In the genomic region with DNA sequence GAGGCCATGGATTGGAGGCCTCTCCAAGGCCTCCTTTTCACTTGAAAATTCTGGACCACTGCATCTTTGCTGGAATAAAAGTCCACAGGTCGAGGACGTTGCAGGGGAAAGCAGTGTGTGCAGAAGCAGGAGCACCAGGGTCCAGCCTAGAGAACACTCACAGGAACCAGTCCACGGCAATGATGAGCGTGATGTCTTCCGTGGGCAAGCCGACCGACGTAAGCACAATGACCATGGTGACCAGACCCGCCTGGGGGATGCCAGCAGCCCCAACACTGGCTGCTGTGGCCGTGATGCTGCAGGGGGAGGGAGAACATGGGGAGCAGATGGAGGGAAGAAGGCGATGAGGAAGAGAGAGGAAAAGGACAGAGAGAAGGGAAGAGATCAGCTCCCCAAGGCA, we compare ENCODE assay signal across 42 cellular contexts. TPM values are rescaled to one million over a fixed set of nuclear protein-coding genes. Genes with fewer than 3 reads are reported as not detected.
"Had no signal": no experiment of that assay in that cellular context is flagged by ENCODE, and none has a peak within 500 bp of the region (broad histone marks: within the 10 kb centered on the region; RNA-seq: fewer than 3 reads in every experiment).

No MANE protein-coding gene starts in this region.

- H3K36me3 Mint-ChIP-seq: activated naive CD4-positive, alpha-beta T cell treated with anti-CD3 and anti-CD28 coated beads, Interleukin-2, amount 10 ng/mL, durations not matched to agents 7 days and 5 days; activated naive CD4-positive, alpha-beta T cell treated with anti-CD3 and anti-CD28 coated beads, Interleukin-2, amount 50 U/mL, for 24 hours; activated naive CD8-positive, alpha-beta T cell treated with anti-CD3 and anti-CD28 coated beads for 36 hours; activated naive CD8-positive, alpha-beta T cell treated with anti-CD3 and anti-CD28 coated beads, Interleukin-2, amount 10 ng/mL, durations not matched to agents 7 days and 5 days had no signal

- H3K4me1 Mint-ChIP-seq: activated naive CD4-positive, alpha-beta T cell treated with anti-CD3 and anti-CD28 coated beads, Interleukin-2, amount 10 ng/mL, durations not matched to agents 7 days and 5 days; activated naive CD4-positive, alpha-beta T cell treated with anti-CD3 and anti-CD28 coated beads, Interleukin-2, amount 50 U/mL, for 24 hours; activated naive CD8-positive, alpha-beta T cell treated with anti-CD3 and anti-CD28 coated beads for 36 hours; activated naive CD8-positive, alpha-beta T cell treated with anti-CD3 and anti-CD28 coated beads, Interleukin-2, amount 10 ng/mL, durations not matched to agents 7 days and 5 days; activated naive CD8-positive, alpha-beta T cell treated with anti-CD3 and anti-CD28 coated beads, Interleukin-2, amount 50 U/mL, for 24 hours; activated T-helper 17 cell treated with anti-CD3 and anti-CD28 coated beads, Interleukin-2, amount 50 U/mL, for 72 hours; brain; central memory CD8-positive, alpha-beta T cell had no signal

- H3K9me3 ChIP-seq: adrenal gland, ascending aorta, body of pancreas had no signal

- H3K27me3 ChIP-seq: ascending aorta, body of pancreas, brain microvascular endothelial cell, cardiac muscle cell had no signal

- H3K27ac Mint-ChIP-seq: activated naive CD4-positive, alpha-beta T cell treated with anti-CD3 and anti-CD28 coated beads for 36 hours; activated naive CD4-positive, alpha-beta T cell treated with anti-CD3 and anti-CD28 coated beads, Interleukin-2, amount 10 ng/mL, durations not matched to agents 7 days and 5 days; activated naive CD4-positive, alpha-beta T cell treated with anti-CD3 and anti-CD28 coated beads, Interleukin-2, amount 50 U/mL, for 24 hours; activated naive CD4-positive, alpha-beta T cell treated with anti-CD3 and anti-CD28 coated beads, Interleukin-2, amount 50 U/mL, for 72 hours; activated naive CD8-positive, alpha-beta T cell; activated naive CD8-positive, alpha-beta T cell treated with anti-CD3 and anti-CD28 coated beads for 36 hours; activated naive CD8-positive, alpha-beta T cell treated with anti-CD3 and anti-CD28 coated beads, Interleukin-2, amount 10 ng/mL, durations not matched to agents 7 days and 5 days; activated naive CD8-positive, alpha-beta T cell treated with anti-CD3 and anti-CD28 coated beads, Interleukin-2, amount 50 U/mL, for 24 hours; activated T-cell treated with anti-CD3 and anti-CD28 coated beads, Interleukin-2, amount 50 U/mL, for 24 hours; activated T-cell treated with anti-CD3 and anti-CD28 coated beads, Interleukin-2, amount 50 U/mL, for 72 hours; activated T-helper 1 cell treated with anti-CD3 and anti-CD28 coated beads, Interleukin-12 subunit alpha, Interleukin-12 subunit beta, Interleukin-2, Interleukin-4 antibody, amounts not matched to agents 30 ng/mL and 10 ng/mL and 1 ng/mL, durations not matched to agents 14 hours and 24 hours and 36 hours; activated T-helper 17 cell treated with anti-CD3 and anti-CD28 coated beads, Interleukin-2, amount 50 U/mL, for 72 hours; activated T-helper 2 cell treated with anti-CD3 and anti-CD28 coated beads, Interferon-gamma antibody, Interleukin-2, Interleukin-4, amounts not matched to agents 10 μg/mL and 5 μg/mL and 100 μg/mL, durations not matched to agents 14 hours and 24 hours and 36 hours; brain had no signal

- H3K4me3 ChIP-seq: adrenal gland, ascending aorta, body of pancreas, breast epithelium, cardiac muscle cell had no signal

- DNase-seq: activated effector memory CD4-positive, alpha-beta T cell treated with Interleukin-2 at 50 U/mL for 16 hours; activated gamma-delta T cell; activated gamma-delta T cell treated with Interleukin-2 at 50 U/mL for 16 hours; activated naive CD4-positive, alpha-beta T cell; activated naive CD4-positive, alpha-beta T cell treated with anti-CD3 and anti-CD28 coated beads for 36 hours; activated naive CD4-positive, alpha-beta T cell treated with anti-CD3 and anti-CD28 coated beads, Interleukin-2, amount 10 ng/mL, durations not matched to agents 7 days and 5 days; activated naive CD4-positive, alpha-beta T cell treated with anti-CD3 and anti-CD28 coated beads, Interleukin-2, amount 50 U/mL, for 16 hours; activated naive CD4-positive, alpha-beta T cell treated with Interleukin-2 at 50 U/mL for 16 hours; activated naive CD8-positive, alpha-beta T cell treated with anti-CD3 and anti-CD28 coated beads for 36 hours; activated naive CD8-positive, alpha-beta T cell treated with anti-CD3 and anti-CD28 coated beads, Interleukin-2, amount 10 ng/mL, durations not matched to agents 7 days and 5 days; activated naive CD8-positive, alpha-beta T cell treated with anti-CD3 and anti-CD28 coated beads, Interleukin-2, amount 50 U/mL, for 24 hours; activated T-cell treated with anti-CD3 and anti-CD28 coated beads for 4 hours; activated T-cell treated with anti-CD3 and anti-CD28 coated beads, Interleukin-2, amount 50 U/mL, for 1 hour; activated T-cell treated with anti-CD3 and anti-CD28 coated beads, Interleukin-2, amount 50 U/mL, for 24 hours; activated T-cell treated with anti-CD3 and anti-CD28 coated beads, Interleukin-2, amount 50 U/mL, for 4 hours; activated T-cell treated with anti-CD3 and anti-CD28 coated beads, Interleukin-2, amount 50 U/mL, for 48 hours; activated T-cell treated with anti-CD3 and anti-CD28 coated beads, Interleukin-2, amount 50 U/mL, for 72 hours; adrenal gland; amniotic stem cell; amygdala; aorta; body of pancreas; brain microvascular endothelial cell; central memory CD4-positive, alpha-beta T cell; cerebellar nuclear complex had no signal

- H3K4me1 ChIP-seq: adrenal gland, ascending aorta, body of pancreas, breast epithelium had no signal

- H3K27me3 Mint-ChIP-seq: activated naive CD8-positive, alpha-beta T cell treated with anti-CD3 and anti-CD28 coated beads, Interleukin-2, amount 10 ng/mL, durations not matched to agents 7 days and 5 days had no signal

- ATAC-seq: activated naive CD4-positive, alpha-beta T cell treated with anti-CD3 and anti-CD28 coated beads, Interleukin-2, amount 50 U/mL, for 72 hours; activated naive CD8-positive, alpha-beta T cell treated with anti-CD3 and anti-CD28 coated beads, Interleukin-2, amount 50 U/mL, for 24 hours; activated T-cell treated with anti-CD3 and anti-CD28 coated beads, Interleukin-2, amount 50 U/mL, for 4 hours; activated T-cell treated with anti-CD3 and anti-CD28 coated beads, Interleukin-2, amount 50 U/mL, for 72 hours; activated T-helper 17 cell treated with anti-CD3 and anti-CD28 coated beads, Interleukin-2, amount 50 U/mL, for 72 hours; body of pancreas had no signal

- FAIRE-seq: astrocyte, bronchial epithelial cell had no signal

- H3K36me3 ChIP-seq: adrenal gland, ascending aorta, brain microvascular endothelial cell, breast epithelium, cardiac muscle cell had no signal

- H3K27ac ChIP-seq: adrenal gland, ascending aorta, body of pancreas, brain microvascular endothelial cell, breast epithelium, cardiac muscle cell had no signal

- H3K4me3 Mint-ChIP-seq: activated naive CD4-positive, alpha-beta T cell treated with anti-CD3 and anti-CD28 coated beads for 36 hours; activated naive CD4-positive, alpha-beta T cell treated with anti-CD3 and anti-CD28 coated beads, Interleukin-2, amount 10 ng/mL, durations not matched to agents 7 days and 5 days; activated naive CD4-positive, alpha-beta T cell treated with anti-CD3 and anti-CD28 coated beads, Interleukin-2, amount 50 U/mL, for 24 hours; activated naive CD8-positive, alpha-beta T cell; activated naive CD8-positive, alpha-beta T cell treated with anti-CD3 and anti-CD28 coated beads for 36 hours; activated naive CD8-positive, alpha-beta T cell treated with anti-CD3 and anti-CD28 coated beads, Interleukin-2, amount 10 ng/mL, durations not matched to agents 7 days and 5 days; activated naive CD8-positive, alpha-beta T cell treated with anti-CD3 and anti-CD28 coated beads, Interleukin-2, amount 50 U/mL, for 24 hours; activated T-cell treated with anti-CD3 and anti-CD28 coated beads, Interleukin-2, amount 50 U/mL, for 24 hours; activated T-cell treated with anti-CD3 and anti-CD28 coated beads, Interleukin-2, amount 50 U/mL, for 4 hours; activated T-cell treated with anti-CD3 and anti-CD28 coated beads, Interleukin-2, amount 50 U/mL, for 72 hours; activated T-helper 1 cell treated with anti-CD3 and anti-CD28 coated beads, Interleukin-12 subunit alpha, Interleukin-12 subunit beta, Interleukin-2, Interleukin-4 antibody, amounts not matched to agents 30 ng/mL and 10 ng/mL and 1 ng/mL, durations not matched to agents 14 hours and 24 hours and 36 hours; activated T-helper 17 cell treated with anti-CD3 and anti-CD28 coated beads, Interleukin-2, amount 50 U/mL, for 72 hours; brain; central memory CD8-positive, alpha-beta T cell had no signal

RNA-seq across cellular contexts. Expression of gene OR7C2, which starts 11.5 kb away (rescaled TPM):
- total RNA-seq: activated naive CD4-positive, alpha-beta T cell treated with anti-CD3 and anti-CD28 coated beads for 36 hours; activated naive CD4-positive, alpha-beta T cell treated with anti-CD3 and anti-CD28 coated beads, Interleukin-2, amount 50 U/mL, for 72 hours; activated naive CD8-positive, alpha-beta T cell treated with anti-CD3 and anti-CD28 coated beads for 36 hours; activated naive CD8-positive, alpha-beta T cell treated with anti-CD3 and anti-CD28 coated beads, Interleukin-2, amount 10 ng/mL, durations not matched to agents 7 days and 5 days; activated T-cell treated with anti-CD3 and anti-CD28 coated beads, Interleukin-2, amount 50 U/mL, for 4 hours; activated T-cell treated with anti-CD3 and anti-CD28 coated beads, Interleukin-2, amount 50 U/mL, for 72 hours; activated T-helper 1 cell treated with anti-CD3 and anti-CD28 coated beads, Interleukin-12 subunit alpha, Interleukin-12 subunit beta, Interleukin-2, Interleukin-4 antibody, amounts not matched to agents 30 ng/mL and 10 ng/mL and 1 ng/mL, durations not matched to agents 14 hours and 24 hours and 36 hours; activated T-helper 17 cell treated with anti-CD3 and anti-CD28 coated beads, Interleukin-2, amount 50 U/mL, for 72 hours; activated T-helper 2 cell treated with anti-CD3 and anti-CD28 coated beads, Interferon-gamma antibody, Interleukin-2, Interleukin-4, amounts not matched to agents 10 μg/mL and 5 μg/mL and 100 μg/mL, durations not matched to agents 14 hours and 24 hours and 36 hours; adrenal gland; aorta; ascending aorta; astrocyte; body of pancreas; breast epithelium; bronchial epithelial cell; cardiac muscle cell; cardiac septum; cerebellum; chondrocyte had no signal
- polyA plus RNA-seq: adipose tissue, adrenal gland, aorta, cardiac muscle cell had no signal

RNA-seq across cellular contexts. Expression of gene SLC1A6, which starts 26.9 kb away (rescaled TPM):
- total RNA-seq: activated naive CD4-positive, alpha-beta T cell treated with anti-CD3 and anti-CD28 coated beads for 36 hours; activated naive CD4-positive, alpha-beta T cell treated with anti-CD3 and anti-CD28 coated beads, Interleukin-2, amount 50 U/mL, for 72 hours; activated naive CD8-positive, alpha-beta T cell treated with anti-CD3 and anti-CD28 coated beads for 36 hours; activated naive CD8-positive, alpha-beta T cell treated with anti-CD3 and anti-CD28 coated beads, Interleukin-2, amount 10 ng/mL, durations not matched to agents 7 days and 5 days; activated T-cell treated with anti-CD3 and anti-CD28 coated beads, Interleukin-2, amount 50 U/mL, for 4 hours; activated T-cell treated with anti-CD3 and anti-CD28 coated beads, Interleukin-2, amount 50 U/mL, for 72 hours; activated T-helper 1 cell treated with anti-CD3 and anti-CD28 coated beads, Interleukin-12 subunit alpha, Interleukin-12 subunit beta, Interleukin-2, Interleukin-4 antibody, amounts not matched to agents 30 ng/mL and 10 ng/mL and 1 ng/mL, durations not matched to agents 14 hours and 24 hours and 36 hours; activated T-helper 17 cell treated with anti-CD3 and anti-CD28 coated beads, Interleukin-2, amount 50 U/mL, for 72 hours; activated T-helper 2 cell treated with anti-CD3 and anti-CD28 coated beads, Interferon-gamma antibody, Interleukin-2, Interleukin-4, amounts not matched to agents 10 μg/mL and 5 μg/mL and 100 μg/mL, durations not matched to agents 14 hours and 24 hours and 36 hours; adrenal gland; aorta; ascending aorta; body of pancreas; breast epithelium; bronchial epithelial cell; cardiac septum; chondrocyte had no signal
- polyA plus RNA-seq: adipose tissue, adrenal gland had no signal
